ENCODE assay signal across 1 cellular context in the genomic region with DNA sequence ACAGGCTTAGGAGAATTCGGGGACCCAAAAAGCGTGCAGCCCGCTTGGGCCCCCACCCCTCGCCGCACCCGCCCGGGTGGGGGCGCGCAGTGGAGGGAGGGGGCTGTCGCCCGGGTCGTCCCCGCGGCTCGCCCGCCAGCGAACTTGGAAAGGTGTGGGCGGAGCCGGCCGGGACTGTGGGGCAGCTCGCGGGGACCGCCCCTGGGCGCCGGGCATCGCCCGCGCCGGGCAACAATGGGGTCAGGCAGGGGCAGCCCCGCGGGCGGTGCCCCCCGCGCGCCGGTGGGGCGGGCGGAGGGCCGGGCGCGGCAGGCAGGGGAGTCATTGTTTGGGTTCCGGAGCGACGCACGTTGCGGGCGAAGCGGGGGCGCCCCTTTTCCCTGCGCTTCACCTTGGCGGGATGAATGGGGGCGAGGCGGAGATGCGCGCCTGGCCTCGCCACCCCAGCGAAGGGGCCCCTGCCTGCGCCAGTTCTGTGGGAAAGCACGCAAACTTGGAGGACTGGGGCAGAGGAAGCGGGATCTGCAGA.
TF ChIP-seq lines count a peak whose summit lies in the region.

No MANE protein-coding gene starts in this region.

TF ChIP-seq in HepG2, 621 proteins besides CTCF, POLR2A, EP300 and RAD21 (continued from another document):
- TF ChIP-seq HNRNPLL (IDR thresholded peaks at IDR 0.05; ENCODE audit: low read depth, low read length, poor library complexity, severe bottlenecking) = peak; percentile 72
- TF ChIP-seq DMAP1 (CRISPR knock-in tag; IDR thresholded peaks at IDR 0.05) = no peak
- TF ChIP-seq, protein P1, sequence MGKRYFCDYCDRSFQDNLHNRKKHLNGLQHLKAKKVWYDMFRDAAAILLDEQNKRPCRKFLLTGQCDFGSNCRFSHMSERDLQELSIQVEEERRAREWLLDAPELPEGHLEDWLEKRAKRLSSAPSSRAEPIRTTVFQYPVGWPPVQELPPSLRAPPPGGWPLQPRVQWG (CRISPR knock-in tag; IDR thresholded peaks at IDR 0.05; ENCODE audit: borderline replicate concordance, low read depth) = no peak
TF ChIP-seq in HepG2: peak in this region for 10.
